ENCODE assay signal across 8 cellular contexts in genomic region chr14:24367506-24368214, GRCh38. TPM values are rescaled to one million over a fixed set of nuclear protein-coding genes. Genes with fewer than 3 reads are reported as not detected.
DNase-seq lines count a peak whose midpoint lies in the region; ATAC-seq and TF ChIP-seq lines count a peak whose summit lies in the region.

Gene NFATC4, plus strand, starts transcription at chr14:24368184. Its CDS starts 157 bp downstream, at chr14:24368341.

- H3K4me1 ChIP-seq in Loucy (ENCODE audit: insufficient read depth, low read length, poor library complexity, severe bottlenecking) (peaks cover 37% of the 10 kb centered on the region), endocrine pancreas (ENCODE audit: control insufficient read depth, insufficient read depth, low read length) (peaks cover 3% of the 10 kb centered on the region), testis (peaks cover 16% of the 10 kb centered on the region)

- H3K9me3 ChIP-seq in Loucy (ENCODE audit: insufficient read depth, low read depth, low read length) (no peaks in the 10 kb centered on the region), endocrine pancreas (ENCODE audit: control insufficient read depth, low read length) (no peaks in the 10 kb centered on the region), testis (no peaks in the 10 kb centered on the region)

- 4 to 7% methylated on average over 21 of the region's 21 CpGs for WGBS in testis, 2 donors

- H3K4me3 ChIP-seq in Loucy (ENCODE audit: low read length, poor library complexity, severe bottlenecking) = peak within 1 kb of the TSS; percentile 100
- peak within 1 kb of the TSS; percentile 44 for H3K4me3 ChIP-seq in endocrine pancreas (ENCODE audit: control insufficient read depth, insufficient read depth, low read length)
- peak within 1 kb of the TSS; percentile 44 to 62 for H3K4me3 ChIP-seq in testis

- H2AFZ ChIP-seq in Loucy (ENCODE audit: low read length) = peak within 1 kb of the TSS; percentile 70

- no peaks in the 10 kb centered on the region; the same call in 1 of the 2 replicates for H3F3A ChIP-seq in Loucy (ENCODE audit: low read depth)

- ATAC-seq in SK-N-SH treated with all-trans-retinoic acid at 6 μM for 48 hours = peak; percentile 39

- intact Hi-C loops in testis (cut with DNase I; ENCODE audit: low total_unique reads) = loop anchor here (5.0 kb wide), 1 partner anchor 65 kb away; no protein-coding TSS in a partner anchor

- no peak for TF ChIP-seq POLR2A in testis (IDR thresholded peaks at IDR 0.05)

- peak within 1 kb of the TSS; percentile 100 for H3K4me2 ChIP-seq in Loucy (ENCODE audit: low read depth, low read length, poor library complexity, severe bottlenecking)

- H3K27me3 ChIP-seq in Loucy (ENCODE audit: insufficient read depth, low read length, poor library complexity, severe bottlenecking) = no peaks in the 10 kb centered on the region
- H3K27me3 ChIP-seq in endocrine pancreas (ENCODE audit: control insufficient read depth, insufficient read depth, low read length) = no peaks in the 10 kb centered on the region
- H3K27me3 ChIP-seq in testis = no peaks in the 10 kb centered on the region

- H3K9me2 ChIP-seq in Loucy (replicated peaks; ENCODE audit: low read depth, low read length) = no peaks in the 10 kb centered on the region

- peak within 1 kb of the TSS; percentile 80 to 87 for H3K27ac ChIP-seq in testis

- peak; percentile 10 for DNase-seq in activated naive CD4-positive, alpha-beta T cell treated with Interleukin-2 at 50 U/mL for 16 hours
- DNase-seq in activated naive CD4-positive, alpha-beta T cell treated with anti-CD3 and anti-CD28 coated beads, Interleukin-2, amount 50 U/mL, for 16 hours = no peak
- peak; percentile 68 to 84 for DNase-seq in lung microvascular endothelial cell (ENCODE audit: low read depth in 2 of 2)
- peak; percentile 93 for DNase-seq in testis
- no peak for DNase-seq in NOMO-1 (lab: John Stamatoyannopoulos, UW; ENCODE audit: unreplicated experiment in 2 of 2)

- peaks cover 4% of the 10 kb centered on the region; the same call in 1 of the 2 replicates for H3K36me3 ChIP-seq in Loucy (ENCODE audit: insufficient read depth, low read length)
- no peaks in the 10 kb centered on the region for H3K36me3 ChIP-seq in endocrine pancreas (ENCODE audit: control insufficient read depth, insufficient read depth, low read length)
- H3K36me3 ChIP-seq in testis (ENCODE audit: low read depth, missing control alignments) = no peaks in the 10 kb centered on the region

- H4K20me1 ChIP-seq in Loucy (ENCODE audit: insufficient read depth, low read length, poor library complexity, severe bottlenecking) = peaks cover 5% of the 10 kb centered on the region

- TF ChIP-seq CTCF in Loucy (conservative IDR thresholded peaks at IDR 0.05; ENCODE audit: low read length) (no peak), testis (IDR thresholded peaks at IDR 0.05) (no peak)

- peaks cover 27% of the 10 kb centered on the region for H3K79me2 ChIP-seq in Loucy (ENCODE audit: insufficient read depth, low read length)

- H3K9ac ChIP-seq in Loucy (ENCODE audit: low read depth, low read length, poor library complexity, severe bottlenecking) (peak within 1 kb of the TSS; percentile 100), endocrine pancreas (ENCODE audit: control insufficient read depth, insufficient read depth, low read length) (peak within 1 kb of the TSS; percentile 66)

TF ChIP-seq in SK-N-SH treated with all-trans-retinoic acid at 6 μM for 48 hours, 23 proteins besides CTCF, POLR2A, EP300 and RAD21:
- TF ChIP-seq CREB5 (CRISPR knock-in tag; IDR thresholded peaks at IDR 0.05; ENCODE audit: low read depth) = no peak
- TF ChIP-seq OSR1 (CRISPR knock-in tag; IDR thresholded peaks at IDR 0.05) = no peak
- no peak for TF ChIP-seq ARNTL (CRISPR knock-in tag; IDR thresholded peaks at IDR 0.05; ENCODE audit: borderline replicate concordance, low read depth)
- TF ChIP-seq ZNF70 (CRISPR knock-in tag; IDR thresholded peaks at IDR 0.05) = no peak
- TF ChIP-seq ZFP30 (CRISPR knock-in tag; IDR thresholded peaks at IDR 0.05) = no peak
- no peak for TF ChIP-seq SNAI2 (CRISPR knock-in tag; IDR thresholded peaks at IDR 0.05)
- no peak for TF ChIP-seq CSRNP3 (CRISPR knock-in tag; IDR thresholded peaks at IDR 0.05)
- no peak for TF ChIP-seq TOX (CRISPR knock-in tag; IDR thresholded peaks at IDR 0.05; ENCODE audit: borderline replicate concordance)

RNA-seq across cellular contexts. Expression of gene NFATC4, which starts in this region (rescaled TPM):
- 0.60 and 0.87 TPM in 2 replicates for total RNA-seq in lung microvascular endothelial cell
- total RNA-seq in testis = 10 to 100 TPM; 40.9 to 53.5 TPM
- 83.6 TPM for polyA plus RNA-seq in testis (ENCODE audit: insufficient read depth, low read depth, low replicate concordance)

Comparison
In these comparisons a context has a peak if more than half of its experiments do, and no peak if none do; other contexts are left out.
1. RNA of gene NFATC4 (total RNA-seq): 40.9 to 53.5 TPM in testis; 0.60 to 0.87 TPM in lung microvascular endothelial cell; every median in the first group is over 10 times any median in the second.
2. DNase-seq: peak in activated naive CD4-positive, alpha-beta T cell treated with Interleukin-2 at 50 U/mL for 16 hours (single experiment) and testis (single experiment); none in activated naive CD4-positive, alpha-beta T cell treated with anti-CD3 and anti-CD28 coated beads, Interleukin-2, amount 50 U/mL, for 16 hours (single experiment) and NOMO-1 (0 of 2).
3. Peak in DNase-seq in lung microvascular endothelial cell; RNA of the gene not detected or under 1 TPM.
4. H3K4me3 ChIP-seq: peak in every context shown above with its lines; median percentile 100 in Loucy; 53 in testis; 44 in endocrine pancreas.